Comparison of ENCODE assay signal across 9 cellular contexts in genomic region chr3:15634671-15635661, GRCh38. TPM values are rescaled to one million over a fixed set of nuclear protein-coding genes. Genes with fewer than 3 reads are reported as not detected.
DNase-seq lines count a peak whose midpoint lies in the region; ATAC-seq and TF ChIP-seq lines count a peak whose summit lies in the region.
"Had no signal": no experiment of that assay in that cellular context is flagged by ENCODE, and none has a peak within 500 bp of the region (broad histone marks: within the 10 kb centered on the region; RNA-seq: fewer than 3 reads in every experiment).

No MANE protein-coding gene starts in this region.

- intact Hi-C loops in lower lobe of right lung (cut with DNase I) (no loop called here), Caco-2 (cut with micrococcal nuclease; ENCODE audit: unreplicated experiment) (no loop called here)

- H3K9me3 ChIP-seq in lower lobe of right lung (no peaks in the 10 kb centered on the region), suprapubic skin (no peaks in the 10 kb centered on the region), Caco-2 (no peaks in the 10 kb centered on the region)

- H3K9me3 Mint-ChIP-seq in Caco-2 (ENCODE audit: unreplicated experiment): no peaks in the 10 kb centered on the region

- no peaks in the 10 kb centered on the region for H3K36me3 Mint-ChIP-seq in Caco-2 (ENCODE audit: insufficient read depth, unreplicated experiment)

- H3K36me3 ChIP-seq in brain microvascular endothelial cell (replicated peaks) (no peaks in the 10 kb centered on the region), lower lobe of right lung (no peaks in the 10 kb centered on the region), suprapubic skin (no peaks in the 10 kb centered on the region), Caco-2 (ENCODE audit: control insufficient read depth, insufficient read depth, low read length) (no peaks in the 10 kb centered on the region)

- BruUV-seq in Caco-2 (replicated peaks; lab: Mats Ljungman, UMichigan): no TSS peak

- H3K4me1 Mint-ChIP-seq in Caco-2 (ENCODE audit: low read depth, unreplicated experiment): no peaks in the 10 kb centered on the region

- H3K4me3 Mint-ChIP-seq in Caco-2 (ENCODE audit: unreplicated experiment): no peak overlapping the region

- TF ChIP-seq EP300 in suprapubic skin (IDR thresholded peaks at IDR 0.05): no peak

- H3K27me3 ChIP-seq in brain microvascular endothelial cell (replicated peaks) (no peaks in the 10 kb centered on the region), lower lobe of right lung (ENCODE audit: low read depth) (no peaks in the 10 kb centered on the region), suprapubic skin (no peaks in the 10 kb centered on the region), Caco-2 (replicated peaks; ENCODE audit: control insufficient read depth, insufficient read depth, low read length) (no peaks in the 10 kb centered on the region)

- in situ Hi-C loops in brain microvascular endothelial cell (cut with HindIII; ENCODE audit: low pct_ligation_motif_present, low sequenced_read_pairs): loop anchor here (25.0 kb wide), 1 partner anchor 152 kb away; the partner anchor contains the start of gene ANKRD28

- H3K27me3 Mint-ChIP-seq in Caco-2 (ENCODE audit: insufficient read depth, unreplicated experiment): no peaks in the 10 kb centered on the region

- TF ChIP-seq POLR2A in suprapubic skin (IDR thresholded peaks at IDR 0.05): no peak

- peak overlapping the region; percentile 15; the same call in 1 of the 2 replicates for H3K4me3 ChIP-seq in HFF-Myc (replicated peaks; ENCODE audit: low read depth, low read length)
- H3K4me3 ChIP-seq in brain microvascular endothelial cell (ENCODE audit: low read depth, low read length): no peak overlapping the region
- H3K4me3 ChIP-seq in lower lobe of right lung: no peak overlapping the region
- no peak overlapping the region for H3K4me3 ChIP-seq in suprapubic skin
- H3K4me3 ChIP-seq in Caco-2 (ENCODE audit: low read depth, low read length): no peak overlapping the region

- peak in 1 of 2 donors; percentile 37 for ATAC-seq in lower lobe of right lung
- no peak for ATAC-seq in HG03571 (IDR thresholded peaks at IDR 0.05; ENCODE audit: unreplicated experiment)

- WGBS in suprapubic skin: 40% methylated on average over 15 of the region's 15 CpGs

- H3K4me1 ChIP-seq in lower lobe of right lung: peaks cover 32% of the 10 kb centered on the region
- peaks cover 40% of the 10 kb centered on the region for H3K4me1 ChIP-seq in suprapubic skin
- no peaks in the 10 kb centered on the region for H3K4me1 ChIP-seq in Caco-2

- POLR2A ChIA-PET in Caco-2 (lab: Charles Lee): no interaction called here

- DNase-seq in HFF-Myc (ENCODE audit: extremely low read depth, low read depth) (peak; percentile 77), brain microvascular endothelial cell (no peak), lower lobe of right lung (no peak), suprapubic skin (ENCODE audit: low spot score in 2 of 2) (no peak), Caco-2 (no peak)
- no peak for DNase-seq in activated effector memory CD4-positive, alpha-beta T cell treated with anti-CD3 and anti-CD28 coated beads, Interleukin-2, amount 50 U/mL, for 16 hours
- DNase-seq: activated CD4-positive, CD25-positive, alpha-beta regulatory T cell; NCI-H2029 treated with DMSO at 0.1 percent for 48 hours had no signal

- H3K27ac Mint-ChIP-seq in Caco-2 (ENCODE audit: unreplicated experiment): no peak overlapping the region

- H3K27ac ChIP-seq in brain microvascular endothelial cell (peak overlapping the region; percentile 99), lower lobe of right lung (peak overlapping the region; percentile 68), suprapubic skin (peak overlapping the region; percentile 78)

- TF ChIP-seq CTCF in HFF-Myc (IDR thresholded peaks at IDR 0.05; ENCODE audit: low read depth, low read length, missing control alignments): no peak
- no peak for TF ChIP-seq CTCF in brain microvascular endothelial cell (IDR thresholded peaks at IDR 0.05; ENCODE audit: low read depth, low read length, missing control alignments)
- TF ChIP-seq CTCF in lower lobe of right lung (IDR thresholded peaks at IDR 0.05): no peak
- TF ChIP-seq CTCF in suprapubic skin (IDR thresholded peaks at IDR 0.05): no peak
- TF ChIP-seq CTCF in Caco-2 (IDR thresholded peaks at IDR 0.05; ENCODE audit: insufficient read depth in 1 of 2, low read depth in 1 of 2, low read length in 1 of 2, severe bottlenecking in 1 of 2, unreplicated experiment in 1 of 2): no peak

- CTCF ChIA-PET in Caco-2 (lab: Charles Lee): no interaction called here

RNA-seq across cellular contexts. Expression of gene BTD, which starts 33.4 kb away (rescaled TPM):
- 24.2 TPM for total RNA-seq in lower lobe of right lung
- total RNA-seq in suprapubic skin: 10 to 100 TPM; 16.9 to 25.9 (median 19.1) TPM
- total RNA-seq in Caco-2 (2022): 11.1 and 11.8 TPM in 2 replicates

RNA-seq across cellular contexts. Expression of gene HACL1, which starts 33.6 kb away (rescaled TPM):
- 21.2 TPM for total RNA-seq in lower lobe of right lung
- 10 to 100 TPM; 13.1 to 33.0 (median 19.5) TPM for total RNA-seq in suprapubic skin
- 41.9 and 48.1 TPM in 2 replicates for total RNA-seq in Caco-2 (2022)
